8 cellular contexts compared by ENCODE assay signal in the genomic region with DNA sequence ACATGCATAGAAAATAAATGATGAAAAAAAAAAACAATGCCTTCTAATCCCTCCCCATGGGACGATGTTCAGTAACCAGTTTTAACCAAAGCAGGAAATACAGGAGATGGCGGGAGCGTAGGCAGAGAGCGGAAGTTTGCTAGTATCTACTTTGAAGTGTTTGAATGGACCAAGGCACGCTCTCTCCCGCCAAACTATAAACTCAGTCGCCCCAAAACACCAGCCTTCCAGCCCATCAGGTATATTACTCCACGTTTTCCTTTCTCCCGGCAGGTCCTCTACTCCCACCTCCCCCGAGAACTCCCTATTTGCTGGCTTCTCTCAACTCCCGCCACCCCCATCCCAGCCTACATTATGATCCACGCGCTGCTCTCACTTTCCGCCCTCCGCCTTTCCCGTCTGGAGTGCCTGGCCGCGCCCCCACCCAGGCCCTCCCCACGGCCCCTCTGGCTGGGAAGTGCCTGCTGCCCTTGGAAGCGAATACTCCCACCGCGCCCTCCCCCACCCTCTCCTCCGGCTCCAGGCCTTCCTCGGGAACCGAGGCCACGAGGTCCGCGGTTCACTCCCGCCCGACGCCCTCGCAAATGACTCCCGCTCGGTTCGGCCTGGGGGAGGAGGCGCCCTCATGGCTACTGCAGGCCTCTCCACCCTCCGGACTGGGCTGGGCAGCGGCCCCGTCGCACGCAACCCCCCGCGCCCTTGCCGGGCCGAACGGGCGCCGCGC. TPM values are rescaled to one million over a fixed set of nuclear protein-coding genes. Genes with fewer than 3 reads are reported as not detected.
DNase-seq lines count a peak whose midpoint lies in the region; ATAC-seq and TF ChIP-seq lines count a peak whose summit lies in the region.

No MANE protein-coding gene starts in this region.

- H3K4me2 ChIP-seq in OCI-LY1 (ENCODE audit: low read length): peak overlapping the region; percentile 91

- H3K27me3 ChIP-seq in HUES6 (ENCODE audit: control insufficient read depth, insufficient read depth, low read length) (no peaks in the 10 kb centered on the region), OCI-LY1 (ENCODE audit: insufficient read depth, low read length) (no peaks in the 10 kb centered on the region), esophagus (ENCODE audit: control insufficient read depth in 1 of 2, insufficient read depth in 2 of 2, low read length in 2 of 2) (no peaks in the 10 kb centered on the region), muscle layer of colon (ENCODE audit: control insufficient read depth in 1 of 2, insufficient read depth in 2 of 2, low read length in 2 of 2) (no peaks in the 10 kb centered on the region)

- peaks cover 14% of the 10 kb centered on the region for H3K4me1 ChIP-seq in HUES6 (ENCODE audit: control insufficient read depth, insufficient read depth, low read length)
- peaks cover 21% of the 10 kb centered on the region for H3K4me1 ChIP-seq in OCI-LY1 (ENCODE audit: insufficient read depth, low read length, severe bottlenecking)
- H3K4me1 ChIP-seq in esophagus (ENCODE audit: control insufficient read depth in 2 of 2, insufficient read depth in 2 of 2, low read length in 1 of 2): peaks cover 0 to 3% of the 10 kb centered on the region in 2 donors
- H3K4me1 ChIP-seq in muscle layer of colon (ENCODE audit: insufficient read depth, low read length): peaks cover 24% of the 10 kb centered on the region

- H3K36me3 ChIP-seq in HUES6 (ENCODE audit: control insufficient read depth, insufficient read depth, low read length) (peaks cover 33% of the 10 kb centered on the region), OCI-LY1 (ENCODE audit: insufficient read depth, low read length) (peaks cover 28% of the 10 kb centered on the region), esophagus (ENCODE audit: control insufficient read depth in 2 of 2, insufficient read depth in 2 of 2, low read length in 1 of 2) (no peaks in the 10 kb centered on the region), muscle layer of colon (ENCODE audit: insufficient read depth, low read length) (no peaks in the 10 kb centered on the region)

- 0 to 2% methylated on average over 35 to 49 of the region's 49 CpGs for WGBS in esophagus, 2 donors

- no peaks in the 10 kb centered on the region for H3F3A ChIP-seq in OCI-LY1 (ENCODE audit: insufficient read depth, low read length)

- DNase-seq in COLO668 (lab: John Stamatoyannopoulos, UW; ENCODE audit: unreplicated experiment) (peak; percentile 64), activated T-cell treated with anti-CD3 and anti-CD28 coated beads for 24 hours (ENCODE audit: low read depth) (peak; percentile 27)
- no peak for DNase-seq in stimulated activated naive B cell treated with anti-CD40 and anti-IgM and Interleukin-4, amounts not matched to agents 10 μg/mL and 1 μg/mL and 100 μg/mL, for 72 hours

- ATAC-seq in GM21526 (IDR thresholded peaks at IDR 0.05; ENCODE audit: low FRiP score, unreplicated experiment): peak; percentile 6
- peak; percentile 53 to 55 for ATAC-seq in stimulated activated naive B cell treated with anti-CD40 and anti-IgM and Interleukin-4, amounts not matched to agents 10 μg/mL and 1 μg/mL and 100 μg/mL, for 72 hours (replicated peaks)

- H3K9me2 ChIP-seq in OCI-LY1 (ENCODE audit: low read depth, low read length): no peaks in the 10 kb centered on the region

- H3K4me3 Mint-ChIP-seq in stimulated activated naive B cell treated with anti-CD40 and anti-IgM and Interleukin-4, amounts not matched to agents 10 μg/mL and 1 μg/mL and 100 μg/mL, for 72 hours: peak overlapping the region; percentile 99 to 100

- H3K4me3 ChIP-seq in HUES6 (ENCODE audit: low read depth, low read length) (peak overlapping the region; percentile 99), OCI-LY1 (ENCODE audit: low read depth, low read length, poor library complexity, severe bottlenecking) (peak overlapping the region; percentile 93), esophagus (ENCODE audit: low read depth in 1 of 2, low read length in 2 of 2) (peak overlapping the region; percentile 98 to 100), muscle layer of colon (ENCODE audit: low read depth in 1 of 2, low read length in 2 of 2) (peak overlapping the region; percentile 86 to 87)

- peak overlapping the region; percentile 100 for H3K27ac Mint-ChIP-seq in stimulated activated naive B cell treated with anti-CD40 and anti-IgM and Interleukin-4, amounts not matched to agents 10 μg/mL and 1 μg/mL and 100 μg/mL, for 72 hours

- H3K27me3 Mint-ChIP-seq in stimulated activated naive B cell treated with anti-CD40 and anti-IgM and Interleukin-4, amounts not matched to agents 10 μg/mL and 1 μg/mL and 100 μg/mL, for 72 hours: no peaks in the 10 kb centered on the region

- no peaks in the 10 kb centered on the region for H4K20me1 ChIP-seq in OCI-LY1 (ENCODE audit: insufficient read depth, low read length)

- H3K36me3 Mint-ChIP-seq in stimulated activated naive B cell treated with anti-CD40 and anti-IgM and Interleukin-4, amounts not matched to agents 10 μg/mL and 1 μg/mL and 100 μg/mL, for 72 hours: peaks cover 19 to 29% of the 10 kb centered on the region in 2 donors

- no peak overlapping the region for H2AFZ ChIP-seq in OCI-LY1 (ENCODE audit: low read length)

- no peaks in the 10 kb centered on the region for H3K9me3 ChIP-seq in HUES6 (ENCODE audit: control insufficient read depth, insufficient read depth, low read depth, low read length)
- no peaks in the 10 kb centered on the region for H3K9me3 ChIP-seq in OCI-LY1 (ENCODE audit: low read length)
- H3K9me3 ChIP-seq in esophagus (ENCODE audit: control insufficient read depth in 2 of 2, insufficient read depth in 1 of 2, low read depth in 1 of 2, low read length in 1 of 2): no peaks in the 10 kb centered on the region
- no peaks in the 10 kb centered on the region for H3K9me3 ChIP-seq in muscle layer of colon (ENCODE audit: low read length)

- H3K79me2 ChIP-seq in OCI-LY1 (ENCODE audit: insufficient read depth, low read length): peaks cover 57% of the 10 kb centered on the region

- H3K27ac ChIP-seq in HUES6 (ENCODE audit: low read depth, low read length) (peak overlapping the region; percentile 100), OCI-LY1 (ENCODE audit: low read depth, low read length, poor library complexity, severe bottlenecking) (peak overlapping the region; percentile 64), esophagus (ENCODE audit: low read depth in 2 of 2, low read length in 1 of 2) (peak overlapping the region; percentile 94 to 98), muscle layer of colon (ENCODE audit: low read depth, low read length) (peak overlapping the region; percentile 78)

- no peak for TF ChIP-seq CTCF in OCI-LY1 (IDR thresholded peaks at IDR 0.05; ENCODE audit: low read length)

- peaks cover 1 to 3% of the 10 kb centered on the region in 2 donors for H3K9me3 Mint-ChIP-seq in stimulated activated naive B cell treated with anti-CD40 and anti-IgM and Interleukin-4, amounts not matched to agents 10 μg/mL and 1 μg/mL and 100 μg/mL, for 72 hours

- peaks cover 20 to 45% of the 10 kb centered on the region in 2 donors for H3K4me1 Mint-ChIP-seq in stimulated activated naive B cell treated with anti-CD40 and anti-IgM and Interleukin-4, amounts not matched to agents 10 μg/mL and 1 μg/mL and 100 μg/mL, for 72 hours

- H3K9ac ChIP-seq in HUES6 (ENCODE audit: low read length) (peak overlapping the region; percentile 100), OCI-LY1 (ENCODE audit: low read length) (peak overlapping the region; percentile 99), muscle layer of colon (ENCODE audit: low read length) (peak overlapping the region; percentile 81)

RNA-seq across cellular contexts. Expression of gene DHX15, which starts 0.7 kb away (rescaled TPM):
- polyA plus RNA-seq in esophagus: 10 to 100 TPM; 43.5 to 59.3 TPM
